In the genomic region with DNA sequence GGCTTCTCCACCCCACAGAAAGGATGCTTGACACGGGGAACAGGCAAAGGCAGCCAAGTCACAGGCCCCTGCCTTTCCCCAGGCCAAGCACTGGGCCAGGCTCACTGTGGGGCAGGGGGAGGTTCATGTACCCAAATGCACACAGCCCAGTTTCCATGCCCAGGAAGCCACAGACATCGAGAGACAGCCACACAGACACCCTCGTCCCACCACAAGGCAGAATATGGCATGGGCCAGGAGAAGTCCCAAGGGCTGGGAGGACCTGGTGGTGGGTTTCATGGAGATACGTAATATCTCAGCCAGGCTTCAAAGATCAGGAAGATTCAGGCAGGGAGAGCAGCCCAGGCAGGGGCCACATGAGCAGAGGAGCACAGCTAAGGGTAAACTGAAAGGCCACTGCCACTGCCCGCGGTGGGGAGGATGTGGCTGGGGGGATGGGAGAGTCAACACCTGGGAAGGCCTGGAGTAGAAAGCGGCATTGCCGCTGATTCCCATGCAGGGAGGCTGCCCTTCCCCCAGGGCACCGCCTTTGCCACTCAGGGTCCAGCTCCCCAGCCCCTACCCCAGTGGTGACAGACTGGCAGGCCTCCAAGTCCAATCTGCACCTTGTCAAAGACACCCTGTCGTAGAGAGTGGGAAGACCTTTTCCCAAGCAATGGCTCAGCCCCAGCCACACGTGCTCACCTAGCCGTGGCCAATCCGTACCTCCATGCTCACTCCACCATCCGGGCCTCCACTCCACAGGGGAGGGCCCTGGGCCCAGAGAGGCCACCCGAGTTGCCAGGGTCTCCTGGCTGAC, we compare ENCODE assay signal across 1 cellular context.
TF ChIP-seq lines count a peak whose summit lies in the region.

No MANE protein-coding gene starts in this region.

TF ChIP-seq in HepG2, 621 proteins besides CTCF, POLR2A, EP300 and RAD21 (continued from another document and continues in another):
- TF ChIP-seq, protein P1, sequence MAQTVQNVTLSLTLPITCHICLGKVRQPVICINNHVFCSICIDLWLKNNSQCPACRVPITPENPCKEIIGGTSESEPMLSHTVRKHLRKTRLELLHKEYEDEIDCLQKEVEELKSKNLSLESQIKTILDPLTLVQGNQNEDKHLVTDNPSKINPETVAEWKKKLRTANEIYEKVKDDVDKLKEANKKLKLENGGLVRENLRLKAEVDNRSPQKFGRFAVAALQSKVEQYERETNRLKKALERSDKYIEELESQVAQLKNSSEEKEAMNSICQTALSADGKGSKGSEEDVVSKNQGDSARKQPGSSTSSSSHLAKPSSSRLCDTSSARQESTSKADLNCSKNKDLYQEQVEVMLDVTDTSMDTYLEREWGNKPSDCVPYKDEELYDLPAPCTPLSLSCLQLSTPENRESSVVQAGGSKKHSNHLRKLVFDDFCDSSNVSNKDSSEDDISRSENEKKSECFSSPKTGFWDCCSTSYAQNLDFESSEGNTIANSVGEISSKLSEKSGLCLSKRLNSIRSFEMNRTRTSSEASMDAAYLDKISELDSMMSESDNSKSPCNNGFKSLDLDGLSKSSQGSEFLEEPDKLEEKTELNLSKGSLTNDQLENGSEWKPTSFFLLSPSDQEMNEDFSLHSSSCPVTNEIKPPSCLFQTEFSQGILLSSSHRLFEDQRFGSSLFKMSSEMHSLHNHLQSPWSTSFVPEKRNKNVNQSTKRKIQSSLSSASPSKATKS (CRISPR knock-in tag; IDR thresholded peaks at IDR 0.05): no peak
- TF ChIP-seq, protein P2, sequence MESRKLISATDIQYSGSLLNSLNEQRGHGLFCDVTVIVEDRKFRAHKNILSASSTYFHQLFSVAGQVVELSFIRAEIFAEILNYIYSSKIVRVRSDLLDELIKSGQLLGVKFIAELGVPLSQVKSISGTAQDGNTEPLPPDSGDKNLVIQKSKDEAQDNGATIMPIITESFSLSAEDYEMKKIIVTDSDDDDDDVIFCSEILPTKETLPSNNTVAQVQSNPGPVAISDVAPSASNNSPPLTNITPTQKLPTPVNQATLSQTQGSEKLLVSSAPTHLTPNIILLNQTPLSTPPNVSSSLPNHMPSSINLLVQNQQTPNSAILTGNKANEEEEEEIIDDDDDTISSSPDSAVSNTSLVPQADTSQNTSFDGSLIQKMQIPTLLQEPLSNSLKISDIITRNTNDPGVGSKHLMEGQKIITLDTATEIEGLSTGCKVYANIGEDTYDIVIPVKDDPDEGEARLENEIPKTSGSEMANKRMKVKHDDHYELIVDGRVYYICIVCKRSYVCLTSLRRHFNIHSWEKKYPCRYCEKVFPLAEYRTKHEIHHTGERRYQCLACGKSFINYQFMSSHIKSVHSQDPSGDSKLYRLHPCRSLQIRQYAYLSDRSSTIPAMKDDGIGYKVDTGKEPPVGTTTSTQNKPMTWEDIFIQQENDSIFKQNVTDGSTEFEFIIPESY (CRISPR knock-in tag; IDR thresholded peaks at IDR 0.05): no peak
- TF ChIP-seq MBD4 (IDR thresholded peaks at IDR 0.05; ENCODE audit: borderline replicate concordance, low read length) (no peak), ZNF772 (CRISPR knock-in tag; IDR thresholded peaks at IDR 0.05) (no peak), ZNF766 (CRISPR knock-in tag; IDR thresholded peaks at IDR 0.05; ENCODE audit: borderline replicate concordance) (no peak), NR2C2 (CRISPR knock-in tag; IDR thresholded peaks at IDR 0.05; ENCODE audit: borderline replicate concordance) (0 out of 2 replicates have a peak, but pooled peaks have one; percentile 18), SP5 (CRISPR knock-in tag; IDR thresholded peaks at IDR 0.05; ENCODE audit: borderline replicate concordance, low read depth) (peak; percentile 33; the same call in 1 of the 2 replicates), BRCA1 (CRISPR knock-in tag; IDR thresholded peaks at IDR 0.05) (peak; percentile 45; the same call in 1 of the 2 replicates), ELF3 (CRISPR knock-in tag; IDR thresholded peaks at IDR 0.05) (peak; percentile 45; the same call in 1 of the 2 replicates), ELF4 (CRISPR knock-in tag; IDR thresholded peaks at IDR 0.05; ENCODE audit: borderline replicate concordance) (no peak), PAF1 (CRISPR knock-in tag; IDR thresholded peaks at IDR 0.05) (no peak), IRF2 (CRISPR knock-in tag; IDR thresholded peaks at IDR 0.05) (0 out of 2 replicates have a peak, but pooled peaks have one; percentile 15), MTA1 (CRISPR knock-in tag; IDR thresholded peaks at IDR 0.05; ENCODE audit: borderline replicate concordance) (peak; percentile 44; the same call in 1 of the 2 replicates), SRSF4 (IDR thresholded peaks at IDR 0.05; ENCODE audit: low read depth, low read length, poor library complexity, severe bottlenecking) (no peak), ZNF556 (CRISPR knock-in tag; IDR thresholded peaks at IDR 0.05; ENCODE audit: borderline replicate concordance) (0 out of 2 replicates have a peak, but pooled peaks have one; percentile 66), ZBTB8A (CRISPR knock-in tag; IDR thresholded peaks at IDR 0.05; ENCODE audit: borderline replicate concordance, low read depth) (no peak), NR1H2 (CRISPR knock-in tag; IDR thresholded peaks at IDR 0.05; ENCODE audit: borderline replicate concordance, low read depth) (no peak), HMG20A (CRISPR knock-in tag; IDR thresholded peaks at IDR 0.05; ENCODE audit: borderline replicate concordance) (peak; percentile 45; the same call in 1 of the 2 replicates), MBNL3 (CRISPR knock-in tag; conservative IDR thresholded peaks at IDR 0.05) (no peak), ZNF331 (CRISPR knock-in tag; IDR thresholded peaks at IDR 0.05) (peak; percentile 76; the same call in 1 of the 2 replicates), EEA1 (CRISPR knock-in tag; IDR thresholded peaks at IDR 0.05; ENCODE audit: borderline replicate concordance) (no peak), ZNF510 (CRISPR knock-in tag; IDR thresholded peaks at IDR 0.05; ENCODE audit: low read depth) (peak; percentile 52; the same call in 1 of the 2 replicates), POLR2G (IDR thresholded peaks at IDR 0.05; ENCODE audit: low read depth, low read length) (peak; percentile 29), GTF3A (CRISPR knock-in tag; conservative IDR thresholded peaks at IDR 0.05) (no peak), ZNF335 (CRISPR knock-in tag; IDR thresholded peaks at IDR 0.05) (no peak)
- TF ChIP-seq, protein P3, sequence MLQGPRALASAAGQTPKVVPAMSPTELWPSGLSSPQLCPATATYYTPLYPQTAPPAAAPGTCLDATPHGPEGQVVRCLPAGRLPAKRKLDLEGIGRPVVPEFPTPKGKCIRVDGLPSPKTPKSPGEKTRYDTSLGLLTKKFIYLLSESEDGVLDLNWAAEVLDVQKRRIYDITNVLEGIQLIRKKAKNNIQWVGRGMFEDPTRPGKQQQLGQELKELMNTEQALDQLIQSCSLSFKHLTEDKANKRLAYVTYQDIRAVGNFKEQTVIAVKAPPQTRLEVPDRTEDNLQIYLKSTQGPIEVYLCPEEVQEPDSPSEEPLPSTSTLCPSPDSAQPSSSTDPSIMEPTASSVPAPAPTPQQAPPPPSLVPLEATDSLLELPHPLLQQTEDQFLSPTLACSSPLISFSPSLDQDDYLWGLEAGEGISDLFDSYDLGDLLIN (CRISPR knock-in tag; IDR thresholded peaks at IDR 0.05; ENCODE audit: borderline replicate concordance): no peak
- TF ChIP-seq, protein P4, sequence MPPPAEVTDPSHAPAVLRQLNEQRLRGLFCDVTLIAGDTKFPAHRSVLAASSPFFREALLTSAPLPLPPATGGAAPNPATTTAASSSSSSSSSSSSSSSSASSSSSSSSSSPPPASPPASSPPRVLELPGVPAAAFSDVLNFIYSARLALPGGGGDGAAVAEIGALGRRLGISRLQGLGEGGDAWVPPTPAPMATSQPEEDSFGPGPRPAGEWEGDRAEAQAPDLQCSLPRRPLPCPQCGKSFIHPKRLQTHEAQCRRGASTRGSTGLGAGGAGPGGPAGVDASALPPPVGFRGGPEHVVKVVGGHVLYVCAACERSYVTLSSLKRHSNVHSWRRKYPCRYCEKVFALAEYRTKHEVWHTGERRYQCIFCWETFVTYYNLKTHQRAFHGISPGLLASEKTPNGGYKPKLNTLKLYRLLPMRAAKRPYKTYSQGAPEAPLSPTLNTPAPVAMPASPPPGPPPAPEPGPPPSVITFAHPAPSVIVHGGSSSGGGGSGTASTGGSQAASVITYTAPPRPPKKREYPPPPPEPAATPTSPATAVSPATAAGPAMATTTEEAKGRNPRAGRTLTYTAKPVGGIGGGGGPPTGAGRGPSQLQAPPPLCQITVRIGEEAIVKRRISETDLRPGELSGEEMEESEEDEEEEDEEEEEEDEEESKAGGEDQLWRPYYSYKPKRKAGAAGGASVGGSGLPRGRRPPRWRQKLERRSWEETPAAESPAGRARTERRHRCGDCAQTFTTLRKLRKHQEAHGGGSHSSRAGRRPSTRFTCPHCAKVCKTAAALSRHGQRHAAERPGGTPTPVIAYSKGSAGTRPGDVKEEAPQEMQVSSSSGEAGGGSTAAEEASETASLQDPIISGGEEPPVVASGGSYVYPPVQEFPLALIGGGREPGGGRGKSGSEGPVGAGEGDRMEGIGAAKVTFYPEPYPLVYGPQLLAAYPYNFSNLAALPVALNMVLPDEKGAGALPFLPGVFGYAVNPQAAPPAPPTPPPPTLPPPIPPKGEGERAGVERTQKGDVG (CRISPR knock-in tag; IDR thresholded peaks at IDR 0.05; ENCODE audit: borderline replicate concordance): no peak
- TF ChIP-seq, protein P5, sequence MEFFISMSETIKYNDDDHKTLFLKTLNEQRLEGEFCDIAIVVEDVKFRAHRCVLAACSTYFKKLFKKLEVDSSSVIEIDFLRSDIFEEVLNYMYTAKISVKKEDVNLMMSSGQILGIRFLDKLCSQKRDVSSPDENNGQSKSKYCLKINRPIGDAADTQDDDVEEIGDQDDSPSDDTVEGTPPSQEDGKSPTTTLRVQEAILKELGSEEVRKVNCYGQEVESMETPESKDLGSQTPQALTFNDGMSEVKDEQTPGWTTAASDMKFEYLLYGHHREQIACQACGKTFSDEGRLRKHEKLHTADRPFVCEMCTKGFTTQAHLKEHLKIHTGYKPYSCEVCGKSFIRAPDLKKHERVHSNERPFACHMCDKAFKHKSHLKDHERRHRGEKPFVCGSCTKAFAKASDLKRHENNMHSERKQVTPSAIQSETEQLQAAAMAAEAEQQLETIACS (CRISPR knock-in tag; IDR thresholded peaks at IDR 0.05): no peak
- TF ChIP-seq, protein P6, sequence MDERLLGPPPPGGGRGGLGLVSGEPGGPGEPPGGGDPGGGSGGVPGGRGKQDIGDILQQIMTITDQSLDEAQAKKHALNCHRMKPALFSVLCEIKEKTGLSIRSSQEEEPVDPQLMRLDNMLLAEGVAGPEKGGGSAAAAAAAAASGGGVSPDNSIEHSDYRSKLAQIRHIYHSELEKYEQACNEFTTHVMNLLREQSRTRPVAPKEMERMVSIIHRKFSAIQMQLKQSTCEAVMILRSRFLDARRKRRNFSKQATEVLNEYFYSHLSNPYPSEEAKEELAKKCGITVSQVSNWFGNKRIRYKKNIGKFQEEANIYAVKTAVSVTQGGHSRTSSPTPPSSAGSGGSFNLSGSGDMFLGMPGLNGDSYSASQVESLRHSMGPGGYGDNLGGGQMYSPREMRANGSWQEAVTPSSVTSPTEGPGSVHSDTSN (CRISPR knock-in tag; IDR thresholded peaks at IDR 0.05): no peak
- TF ChIP-seq, protein P7, sequence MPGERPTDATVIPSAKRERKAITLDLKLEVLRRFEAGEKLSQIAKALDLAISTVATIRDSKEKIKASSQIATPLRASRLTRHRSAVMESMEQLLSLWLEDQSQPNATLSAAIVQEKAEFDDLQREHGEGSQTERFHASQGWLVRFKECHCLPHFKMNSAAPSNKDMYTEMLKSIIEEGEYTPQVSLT (CRISPR knock-in tag; IDR thresholded peaks at IDR 0.05; ENCODE audit: borderline replicate concordance, low read depth): no peak
- TF ChIP-seq, protein P8, sequence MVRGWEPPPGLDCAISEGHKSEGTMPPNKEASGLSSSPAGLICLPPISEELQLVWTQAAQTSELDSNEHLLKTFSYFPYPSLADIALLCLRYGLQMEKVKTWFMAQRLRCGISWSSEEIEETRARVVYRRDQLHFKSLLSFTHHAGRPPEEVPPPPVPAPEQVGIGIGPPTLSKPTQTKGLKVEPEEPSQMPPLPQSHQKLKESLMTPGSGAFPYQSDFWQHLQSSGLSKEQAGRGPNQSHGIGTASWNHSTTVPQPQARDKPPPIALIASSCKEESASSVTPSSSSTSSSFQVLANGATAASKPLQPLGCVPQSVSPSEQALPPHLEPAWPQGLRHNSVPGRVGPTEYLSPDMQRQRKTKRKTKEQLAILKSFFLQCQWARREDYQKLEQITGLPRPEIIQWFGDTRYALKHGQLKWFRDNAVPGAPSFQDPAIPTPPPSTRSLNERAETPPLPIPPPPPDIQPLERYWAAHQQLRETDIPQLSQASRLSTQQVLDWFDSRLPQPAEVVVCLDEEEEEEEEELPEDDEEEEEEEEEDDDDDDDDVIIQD (CRISPR knock-in tag; IDR thresholded peaks at IDR 0.05; ENCODE audit: low read depth): peak; percentile 22; the same call in 1 of the 2 replicates
- TF ChIP-seq, protein P9, sequence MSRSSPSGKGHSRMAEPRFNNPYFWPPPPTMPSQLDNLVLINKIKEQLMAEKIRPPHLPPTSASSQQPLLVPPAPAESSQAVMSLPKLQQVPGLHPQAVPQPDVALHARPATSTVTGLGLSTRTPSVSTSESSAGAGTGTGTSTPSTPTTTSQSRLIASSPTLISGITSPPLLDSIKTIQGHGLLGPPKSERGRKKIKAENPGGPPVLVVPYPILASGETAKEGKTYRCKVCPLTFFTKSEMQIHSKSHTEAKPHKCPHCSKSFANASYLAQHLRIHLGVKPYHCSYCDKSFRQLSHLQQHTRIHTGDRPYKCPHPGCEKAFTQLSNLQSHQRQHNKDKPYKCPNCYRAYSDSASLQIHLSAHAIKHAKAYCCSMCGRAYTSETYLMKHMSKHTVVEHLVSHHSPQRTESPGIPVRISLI (CRISPR knock-in tag; IDR thresholded peaks at IDR 0.05; ENCODE audit: borderline replicate concordance): no peak
- TF ChIP-seq, protein P10, sequence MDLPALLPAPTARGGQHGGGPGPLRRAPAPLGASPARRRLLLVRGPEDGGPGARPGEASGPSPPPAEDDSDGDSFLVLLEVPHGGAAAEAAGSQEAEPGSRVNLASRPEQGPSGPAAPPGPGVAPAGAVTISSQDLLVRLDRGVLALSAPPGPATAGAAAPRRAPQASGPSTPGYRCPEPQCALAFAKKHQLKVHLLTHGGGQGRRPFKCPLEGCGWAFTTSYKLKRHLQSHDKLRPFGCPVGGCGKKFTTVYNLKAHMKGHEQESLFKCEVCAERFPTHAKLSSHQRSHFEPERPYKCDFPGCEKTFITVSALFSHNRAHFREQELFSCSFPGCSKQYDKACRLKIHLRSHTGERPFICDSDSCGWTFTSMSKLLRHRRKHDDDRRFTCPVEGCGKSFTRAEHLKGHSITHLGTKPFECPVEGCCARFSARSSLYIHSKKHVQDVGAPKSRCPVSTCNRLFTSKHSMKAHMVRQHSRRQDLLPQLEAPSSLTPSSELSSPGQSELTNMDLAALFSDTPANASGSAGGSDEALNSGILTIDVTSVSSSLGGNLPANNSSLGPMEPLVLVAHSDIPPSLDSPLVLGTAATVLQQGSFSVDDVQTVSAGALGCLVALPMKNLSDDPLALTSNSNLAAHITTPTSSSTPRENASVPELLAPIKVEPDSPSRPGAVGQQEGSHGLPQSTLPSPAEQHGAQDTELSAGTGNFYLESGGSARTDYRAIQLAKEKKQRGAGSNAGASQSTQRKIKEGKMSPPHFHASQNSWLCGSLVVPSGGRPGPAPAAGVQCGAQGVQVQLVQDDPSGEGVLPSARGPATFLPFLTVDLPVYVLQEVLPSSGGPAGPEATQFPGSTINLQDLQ (CRISPR knock-in tag; IDR thresholded peaks at IDR 0.05): no peak
- TF ChIP-seq, protein P11, sequence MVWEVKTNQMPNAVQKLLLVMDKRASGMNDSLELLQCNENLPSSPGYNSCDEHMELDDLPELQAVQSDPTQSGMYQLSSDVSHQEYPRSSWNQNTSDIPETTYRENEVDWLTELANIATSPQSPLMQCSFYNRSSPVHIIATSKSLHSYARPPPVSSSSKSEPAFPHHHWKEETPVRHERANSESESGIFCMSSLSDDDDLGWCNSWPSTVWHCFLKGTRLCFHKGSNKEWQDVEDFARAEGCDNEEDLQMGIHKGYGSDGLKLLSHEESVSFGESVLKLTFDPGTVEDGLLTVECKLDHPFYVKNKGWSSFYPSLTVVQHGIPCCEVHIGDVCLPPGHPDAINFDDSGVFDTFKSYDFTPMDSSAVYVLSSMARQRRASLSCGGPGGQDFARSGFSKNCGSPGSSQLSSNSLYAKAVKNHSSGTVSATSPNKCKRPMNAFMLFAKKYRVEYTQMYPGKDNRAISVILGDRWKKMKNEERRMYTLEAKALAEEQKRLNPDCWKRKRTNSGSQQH (CRISPR knock-in tag; IDR thresholded peaks at IDR 0.05; ENCODE audit: low read depth): peak; percentile 75; the same call in 1 of the 2 replicates
